ENCODE assay signal across 1 cellular context in the genomic region with DNA sequence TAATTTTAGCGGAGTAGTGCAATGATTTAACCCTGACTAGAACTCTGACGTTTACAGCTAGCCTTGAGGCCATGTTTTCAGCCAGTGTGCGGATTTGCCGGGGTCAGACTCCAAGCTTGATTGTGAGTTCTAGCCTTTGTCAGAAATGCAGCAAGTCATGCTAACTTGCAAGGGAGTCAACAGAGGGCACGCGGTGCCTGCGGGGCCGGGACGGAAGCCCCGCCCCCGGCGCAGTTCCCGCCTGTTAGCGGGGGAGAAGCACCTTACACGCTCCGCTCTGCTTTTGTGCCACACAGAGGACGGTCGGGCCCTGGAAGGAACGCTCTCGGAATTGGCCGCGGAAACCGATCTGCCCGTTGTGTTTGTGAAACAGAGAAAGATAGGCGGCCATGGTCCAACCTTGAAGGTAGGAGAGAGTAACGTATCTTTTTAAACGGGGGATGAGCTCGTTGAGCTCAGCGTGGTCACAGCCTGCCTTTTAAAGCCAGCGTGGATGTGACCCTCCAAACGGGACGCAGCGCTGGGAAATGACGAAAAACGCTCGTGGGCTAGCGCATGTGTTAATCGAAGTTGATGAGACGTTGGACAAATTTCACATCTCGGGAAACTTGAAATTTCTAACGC.
TF ChIP-seq lines count a peak whose summit lies in the region.

No MANE protein-coding gene starts in this region.

TF ChIP-seq in HEK293, 187 proteins besides CTCF, POLR2A, EP300 and RAD21 (continued from another document):
- no peak for TF ChIP-seq ZNF423 (tag by site-specific recombination; IDR thresholded peaks at IDR 0.05)
- no peak for TF ChIP-seq ZNF138 (tag by site-specific recombination; IDR thresholded peaks at IDR 0.05; ENCODE audit: borderline replicate concordance)
- peak; percentile 85 for TF ChIP-seq ZEB2 (tag by site-specific recombination; IDR thresholded peaks at IDR 0.05)
- TF ChIP-seq OSR2 (tag by site-specific recombination; IDR thresholded peaks at IDR 0.05), result 0 out of 2 replicates have a peak, but pooled peaks have one; percentile 25
- TF ChIP-seq SCRT2 (tag by site-specific recombination; IDR thresholded peaks at IDR 0.05), result peak; percentile 58
- TF ChIP-seq SP3 (tag by site-specific recombination; IDR thresholded peaks at IDR 0.05), result peak; percentile 75
- TF ChIP-seq, protein P1, sequence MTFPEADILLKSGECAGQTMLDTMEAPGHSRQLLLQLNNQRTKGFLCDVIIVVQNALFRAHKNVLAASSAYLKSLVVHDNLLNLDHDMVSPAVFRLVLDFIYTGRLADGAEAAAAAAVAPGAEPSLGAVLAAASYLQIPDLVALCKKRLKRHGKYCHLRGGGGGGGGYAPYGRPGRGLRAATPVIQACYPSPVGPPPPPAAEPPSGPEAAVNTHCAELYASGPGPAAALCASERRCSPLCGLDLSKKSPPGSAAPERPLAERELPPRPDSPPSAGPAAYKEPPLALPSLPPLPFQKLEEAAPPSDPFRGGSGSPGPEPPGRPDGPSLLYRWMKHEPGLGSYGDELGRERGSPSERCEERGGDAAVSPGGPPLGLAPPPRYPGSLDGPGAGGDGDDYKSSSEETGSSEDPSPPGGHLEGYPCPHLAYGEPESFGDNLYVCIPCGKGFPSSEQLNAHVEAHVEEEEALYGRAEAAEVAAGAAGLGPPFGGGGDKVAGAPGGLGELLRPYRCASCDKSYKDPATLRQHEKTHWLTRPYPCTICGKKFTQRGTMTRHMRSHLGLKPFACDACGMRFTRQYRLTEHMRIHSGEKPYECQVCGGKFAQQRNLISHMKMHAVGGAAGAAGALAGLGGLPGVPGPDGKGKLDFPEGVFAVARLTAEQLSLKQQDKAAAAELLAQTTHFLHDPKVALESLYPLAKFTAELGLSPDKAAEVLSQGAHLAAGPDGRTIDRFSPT (tag by site-specific recombination; IDR thresholded peaks at IDR 0.05), result peak; percentile 81
- TF ChIP-seq, protein P2, sequence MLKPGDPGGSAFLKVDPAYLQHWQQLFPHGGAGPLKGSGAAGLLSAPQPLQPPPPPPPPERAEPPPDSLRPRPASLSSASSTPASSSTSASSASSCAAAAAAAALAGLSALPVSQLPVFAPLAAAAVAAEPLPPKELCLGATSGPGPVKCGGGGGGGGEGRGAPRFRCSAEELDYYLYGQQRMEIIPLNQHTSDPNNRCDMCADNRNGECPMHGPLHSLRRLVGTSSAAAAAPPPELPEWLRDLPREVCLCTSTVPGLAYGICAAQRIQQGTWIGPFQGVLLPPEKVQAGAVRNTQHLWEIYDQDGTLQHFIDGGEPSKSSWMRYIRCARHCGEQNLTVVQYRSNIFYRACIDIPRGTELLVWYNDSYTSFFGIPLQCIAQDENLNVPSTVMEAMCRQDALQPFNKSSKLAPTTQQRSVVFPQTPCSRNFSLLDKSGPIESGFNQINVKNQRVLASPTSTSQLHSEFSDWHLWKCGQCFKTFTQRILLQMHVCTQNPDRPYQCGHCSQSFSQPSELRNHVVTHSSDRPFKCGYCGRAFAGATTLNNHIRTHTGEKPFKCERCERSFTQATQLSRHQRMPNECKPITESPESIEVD (tag by site-specific recombination; IDR thresholded peaks at IDR 0.05), result no peak
- TF ChIP-seq KLF16 (tag by site-specific recombination; IDR thresholded peaks at IDR 0.05), result peak; percentile 55
- TF ChIP-seq, protein P3, sequence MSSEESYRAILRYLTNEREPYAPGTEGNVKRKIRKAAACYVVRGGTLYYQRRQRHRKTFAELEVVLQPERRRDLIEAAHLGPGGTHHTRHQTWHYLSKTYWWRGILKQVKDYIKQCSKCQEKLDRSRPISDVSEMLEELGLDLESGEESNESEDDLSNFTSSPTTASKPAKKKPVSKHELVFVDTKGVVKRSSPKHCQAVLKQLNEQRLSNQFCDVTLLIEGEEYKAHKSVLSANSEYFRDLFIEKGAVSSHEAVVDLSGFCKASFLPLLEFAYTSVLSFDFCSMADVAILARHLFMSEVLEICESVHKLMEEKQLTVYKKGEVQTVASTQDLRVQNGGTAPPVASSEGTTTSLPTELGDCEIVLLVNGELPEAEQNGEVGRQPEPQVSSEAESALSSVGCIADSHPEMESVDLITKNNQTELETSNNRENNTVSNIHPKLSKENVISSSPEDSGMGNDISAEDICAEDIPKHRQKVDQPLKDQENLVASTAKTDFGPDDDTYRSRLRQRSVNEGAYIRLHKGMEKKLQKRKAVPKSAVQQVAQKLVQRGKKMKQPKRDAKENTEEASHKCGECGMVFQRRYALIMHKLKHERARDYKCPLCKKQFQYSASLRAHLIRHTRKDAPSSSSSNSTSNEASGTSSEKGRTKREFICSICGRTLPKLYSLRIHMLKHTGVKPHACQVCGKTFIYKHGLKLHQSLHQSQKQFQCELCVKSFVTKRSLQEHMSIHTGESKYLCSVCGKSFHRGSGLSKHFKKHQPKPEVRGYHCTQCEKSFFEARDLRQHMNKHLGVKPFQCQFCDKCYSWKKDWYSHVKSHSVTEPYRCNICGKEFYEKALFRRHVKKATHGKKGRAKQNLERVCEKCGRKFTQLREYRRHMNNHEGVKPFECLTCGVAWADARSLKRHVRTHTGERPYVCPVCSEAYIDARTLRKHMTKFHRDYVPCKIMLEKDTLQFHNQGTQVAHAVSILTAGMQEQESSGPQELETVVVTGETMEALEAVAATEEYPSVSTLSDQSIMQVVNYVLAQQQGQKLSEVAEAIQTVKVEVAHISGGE (tag by site-specific recombination; conservative IDR thresholded peaks at IDR 0.05; ENCODE audit: low read depth), result peak; percentile 89
- TF ChIP-seq ZNF175 (tag by site-specific recombination; IDR thresholded peaks at IDR 0.05), result no peak
- TF ChIP-seq ZNF561 (tag by site-specific recombination; IDR thresholded peaks at IDR 0.05; ENCODE audit: borderline replicate concordance), result peak; percentile 87
- peak; percentile 83; the same call in 1 of the 2 replicates for TF ChIP-seq ZBTB17 (tag by site-specific recombination; IDR thresholded peaks at IDR 0.05)
- TF ChIP-seq FEZF1 (tag by site-specific recombination; IDR thresholded peaks at IDR 0.05), result peak; percentile 16; the same call in 1 of the 2 replicates
- TF ChIP-seq, protein P4, sequence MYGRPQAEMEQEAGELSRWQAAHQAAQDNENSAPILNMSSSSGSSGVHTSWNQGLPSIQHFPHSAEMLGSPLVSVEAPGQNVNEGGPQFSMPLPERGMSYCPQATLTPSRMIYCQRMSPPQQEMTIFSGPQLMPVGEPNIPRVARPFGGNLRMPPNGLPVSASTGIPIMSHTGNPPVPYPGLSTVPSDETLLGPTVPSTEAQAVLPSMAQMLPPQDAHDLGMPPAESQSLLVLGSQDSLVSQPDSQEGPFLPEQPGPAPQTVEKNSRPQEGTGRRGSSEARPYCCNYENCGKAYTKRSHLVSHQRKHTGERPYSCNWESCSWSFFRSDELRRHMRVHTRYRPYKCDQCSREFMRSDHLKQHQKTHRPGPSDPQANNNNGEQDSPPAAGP (tag by site-specific recombination; IDR thresholded peaks at IDR 0.05), result peak; percentile 47; the same call in 1 of the 2 replicates
- TF ChIP-seq ZNF324 (tag by site-specific recombination; IDR thresholded peaks at IDR 0.05), result 0 out of 2 replicates have a peak, but pooled peaks have one; percentile 30
